Comparison of ENCODE assay signal across 2 cellular contexts in the genomic region with DNA sequence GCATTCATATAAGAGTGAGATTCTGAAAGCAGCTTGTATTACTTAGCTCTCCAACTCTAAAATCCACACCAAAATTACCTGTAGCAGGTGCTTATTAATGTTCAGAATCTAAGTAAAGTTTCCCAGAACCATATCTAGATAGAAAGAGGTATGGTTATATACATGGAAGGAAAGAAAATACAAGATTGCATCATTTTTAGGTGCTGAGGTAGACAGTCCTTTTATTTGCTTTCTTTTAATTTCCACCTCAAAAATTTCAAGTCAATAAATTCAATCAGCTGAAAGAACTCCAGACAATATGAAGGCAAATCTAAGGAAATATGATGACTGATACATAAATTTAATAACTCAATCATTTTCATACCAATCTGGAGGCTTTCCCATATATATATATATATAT.
TF ChIP-seq lines count a peak whose summit lies in the region.

No MANE protein-coding gene starts in this region.

TF ChIP-seq in HepG2, 621 proteins besides CTCF, POLR2A, EP300 and RAD21:
- peak; percentile 9 to 62; a peak in 2 of 4 replicates for TF ChIP-seq MAFK (conservative IDR thresholded peaks at IDR 0.05 in 1 of 2, IDR thresholded peaks at IDR 0.05 in 1 of 2; ENCODE audit: low read length in 2 of 2)
- TF ChIP-seq, protein P1, sequence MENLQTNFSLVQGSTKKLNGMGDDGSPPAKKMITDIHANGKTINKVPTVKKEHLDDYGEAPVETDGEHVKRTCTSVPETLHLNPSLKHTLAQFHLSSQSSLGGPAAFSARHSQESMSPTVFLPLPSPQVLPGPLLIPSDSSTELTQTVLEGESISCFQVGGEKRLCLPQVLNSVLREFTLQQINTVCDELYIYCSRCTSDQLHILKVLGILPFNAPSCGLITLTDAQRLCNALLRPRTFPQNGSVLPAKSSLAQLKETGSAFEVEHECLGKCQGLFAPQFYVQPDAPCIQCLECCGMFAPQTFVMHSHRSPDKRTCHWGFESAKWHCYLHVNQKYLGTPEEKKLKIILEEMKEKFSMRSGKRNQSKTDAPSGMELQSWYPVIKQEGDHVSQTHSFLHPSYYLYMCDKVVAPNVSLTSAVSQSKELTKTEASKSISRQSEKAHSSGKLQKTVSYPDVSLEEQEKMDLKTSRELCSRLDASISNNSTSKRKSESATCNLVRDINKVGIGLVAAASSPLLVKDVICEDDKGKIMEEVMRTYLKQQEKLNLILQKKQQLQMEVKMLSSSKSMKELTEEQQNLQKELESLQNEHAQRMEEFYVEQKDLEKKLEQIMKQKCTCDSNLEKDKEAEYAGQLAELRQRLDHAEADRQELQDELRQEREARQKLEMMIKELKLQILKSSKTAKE (CRISPR knock-in tag; IDR thresholded peaks at IDR 0.05; ENCODE audit: borderline replicate concordance), result no peak
- TF ChIP-seq MAFF (IDR thresholded peaks at IDR 0.05; ENCODE audit: low read depth, low read length), result peak; percentile 41; the same call in 1 of the 2 replicates
- peak; percentile 54 for TF ChIP-seq ATF7 (IDR thresholded peaks at IDR 0.05)
- TF ChIP-seq ATF7 (CRISPR knock-in tag; IDR thresholded peaks at IDR 0.05), result no peak
- no peak for TF ChIP-seq CENPT (CRISPR knock-in tag; IDR thresholded peaks at IDR 0.05; ENCODE audit: low read depth)

TF ChIP-seq in K562, 482 proteins besides CTCF, POLR2A, EP300 and RAD21:
- TF ChIP-seq XRCC4 (IDR thresholded peaks at IDR 0.05; ENCODE audit: extremely low read depth, insufficient read depth, insufficient read length) (no peak), ZNF785 (CRISPR knock-in tag; IDR thresholded peaks at IDR 0.05) (no peak), ZBTB26 (CRISPR knock-in tag; IDR thresholded peaks at IDR 0.05) (no peak), CREB5 (CRISPR knock-in tag; IDR thresholded peaks at IDR 0.05) (no peak), ATF3 (IDR thresholded peaks at IDR 0.05) (0 out of 2 replicates have a peak, but pooled peaks have one; percentile 11), ATF3 (CRISPR knock-in tag; conservative IDR thresholded peaks at IDR 0.05) (no peak), HINFP (tag; conservative IDR thresholded peaks at IDR 0.05; ENCODE audit: low read depth) (no peak), ZNF23 (CRISPR knock-in tag; IDR thresholded peaks at IDR 0.05) (no peak), DNMT1 (IDR thresholded peaks at IDR 0.05) (no peak), ZNF316 (IDR thresholded peaks at IDR 0.05) (peak; percentile 18; the same call in 1 of the 2 replicates), ZNF165 (CRISPR knock-in tag; IDR thresholded peaks at IDR 0.05; ENCODE audit: borderline replicate concordance) (no peak), CEBPG (CRISPR knock-in tag; IDR thresholded peaks at IDR 0.05) (no peak), CEBPG (tag; conservative IDR thresholded peaks at IDR 0.05 in 1 of 2, IDR thresholded peaks at IDR 0.05 in 1 of 2) (peak in 1 of 2 experiments; percentile 52; a peak in 1 of 4 replicates), RFX1 (IDR thresholded peaks at IDR 0.05) (no peak), ZNF134 (CRISPR knock-in tag; conservative IDR thresholded peaks at IDR 0.05) (no peak), DIDO1 (tag; IDR thresholded peaks at IDR 0.05; ENCODE audit: low read depth) (no peak), NCOR1 (IDR thresholded peaks at IDR 0.05) (no peak), JUNB (CRISPR knock-in tag; conservative IDR thresholded peaks at IDR 0.05) (no peak)
TF ChIP-seq in K562: peak in this region for 3.
